In the genomic region with DNA sequence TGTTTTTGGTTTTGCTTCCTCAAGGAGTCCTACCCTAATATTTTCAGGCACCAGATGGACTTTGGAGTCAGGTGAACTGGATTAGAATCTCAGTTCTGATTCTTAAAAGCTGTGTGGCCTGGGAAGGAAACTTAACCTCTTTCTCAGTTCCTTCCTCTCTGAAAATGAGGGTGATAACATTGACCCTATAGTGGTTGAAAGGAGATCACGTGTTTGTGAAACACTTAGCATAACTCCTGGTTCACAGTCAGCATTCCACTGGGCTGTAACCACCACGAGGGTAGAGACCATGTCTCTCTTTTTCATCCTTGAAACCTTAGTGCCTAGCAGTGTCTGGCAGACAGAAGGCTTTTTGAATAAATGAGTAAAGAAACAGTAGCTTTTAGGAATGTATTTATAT, we compare ENCODE assay signal across 1 cellular context.
A peak's percentile ranks its signal among the peaks of the same experiment; 100 is the strongest.
TF ChIP-seq lines count a peak whose summit lies in the region.

No MANE protein-coding gene starts in this region.

TF ChIP-seq in K562, 482 proteins besides CTCF, POLR2A, EP300 and RAD21:
- TF ChIP-seq ZNF589 (CRISPR knock-in tag; IDR thresholded peaks at IDR 0.05; ENCODE audit: low read depth): no peak
- TF ChIP-seq POLR2B (IDR thresholded peaks at IDR 0.05; ENCODE audit: low read depth, partially characterized antibody): no peak
- no peak for TF ChIP-seq MXI1 (IDR thresholded peaks at IDR 0.05; ENCODE audit: low read depth, low read length)
- TF ChIP-seq HCFC1 (IDR thresholded peaks at IDR 0.05; ENCODE audit: low read depth, low read length): no peak
- TF ChIP-seq, protein P1, sequence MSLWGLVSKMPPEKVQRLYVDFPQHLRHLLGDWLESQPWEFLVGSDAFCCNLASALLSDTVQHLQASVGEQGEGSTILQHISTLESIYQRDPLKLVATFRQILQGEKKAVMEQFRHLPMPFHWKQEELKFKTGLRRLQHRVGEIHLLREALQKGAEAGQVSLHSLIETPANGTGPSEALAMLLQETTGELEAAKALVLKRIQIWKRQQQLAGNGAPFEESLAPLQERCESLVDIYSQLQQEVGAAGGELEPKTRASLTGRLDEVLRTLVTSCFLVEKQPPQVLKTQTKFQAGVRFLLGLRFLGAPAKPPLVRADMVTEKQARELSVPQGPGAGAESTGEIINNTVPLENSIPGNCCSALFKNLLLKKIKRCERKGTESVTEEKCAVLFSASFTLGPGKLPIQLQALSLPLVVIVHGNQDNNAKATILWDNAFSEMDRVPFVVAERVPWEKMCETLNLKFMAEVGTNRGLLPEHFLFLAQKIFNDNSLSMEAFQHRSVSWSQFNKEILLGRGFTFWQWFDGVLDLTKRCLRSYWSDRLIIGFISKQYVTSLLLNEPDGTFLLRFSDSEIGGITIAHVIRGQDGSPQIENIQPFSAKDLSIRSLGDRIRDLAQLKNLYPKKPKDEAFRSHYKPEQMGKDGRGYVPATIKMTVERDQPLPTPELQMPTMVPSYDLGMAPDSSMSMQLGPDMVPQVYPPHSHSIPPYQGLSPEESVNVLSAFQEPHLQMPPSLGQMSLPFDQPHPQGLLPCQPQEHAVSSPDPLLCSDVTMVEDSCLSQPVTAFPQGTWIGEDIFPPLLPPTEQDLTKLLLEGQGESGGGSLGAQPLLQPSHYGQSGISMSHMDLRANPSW (CRISPR knock-in tag; IDR thresholded peaks at IDR 0.05): no peak
- no peak for TF ChIP-seq ZNF77 (CRISPR knock-in tag; IDR thresholded peaks at IDR 0.05)
- TF ChIP-seq ELF2 (CRISPR knock-in tag; IDR thresholded peaks at IDR 0.05): no peak
- TF ChIP-seq TOE1 (IDR thresholded peaks at IDR 0.05; ENCODE audit: borderline replicate concordance): 0 out of 2 replicates have a peak, but pooled peaks have one; percentile 24
- no peak for TF ChIP-seq TOE1 (CRISPR knock-in tag; IDR thresholded peaks at IDR 0.05; ENCODE audit: borderline replicate concordance, low read depth)
- 0 out of 2 replicates have a peak, but pooled peaks have one; percentile 38 for TF ChIP-seq ZNF766 (CRISPR knock-in tag; conservative IDR thresholded peaks at IDR 0.05)
- TF ChIP-seq RHOXF2B (CRISPR knock-in tag; conservative IDR thresholded peaks at IDR 0.05): no peak
- TF ChIP-seq, protein P2, sequence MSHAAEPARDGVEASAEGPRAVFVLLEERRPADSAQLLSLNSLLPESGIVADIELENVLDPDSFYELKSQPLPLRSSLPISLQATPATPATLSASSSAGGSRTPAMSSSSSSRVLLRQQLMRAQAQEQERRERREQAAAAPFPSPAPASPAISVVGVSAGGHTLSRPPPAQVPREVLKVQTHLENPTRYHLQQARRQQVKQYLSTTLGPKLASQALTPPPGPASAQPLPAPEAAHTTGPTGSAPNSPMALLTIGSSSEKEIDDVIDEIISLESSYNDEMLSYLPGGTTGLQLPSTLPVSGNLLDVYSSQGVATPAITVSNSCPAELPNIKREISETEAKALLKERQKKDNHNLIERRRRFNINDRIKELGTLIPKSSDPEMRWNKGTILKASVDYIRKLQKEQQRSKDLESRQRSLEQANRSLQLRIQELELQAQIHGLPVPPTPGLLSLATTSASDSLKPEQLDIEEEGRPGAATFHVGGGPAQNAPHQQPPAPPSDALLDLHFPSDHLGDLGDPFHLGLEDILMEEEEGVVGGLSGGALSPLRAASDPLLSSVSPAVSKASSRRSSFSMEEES (CRISPR knock-in tag; IDR thresholded peaks at IDR 0.05): peak; percentile 58
- TF ChIP-seq, protein P3, sequence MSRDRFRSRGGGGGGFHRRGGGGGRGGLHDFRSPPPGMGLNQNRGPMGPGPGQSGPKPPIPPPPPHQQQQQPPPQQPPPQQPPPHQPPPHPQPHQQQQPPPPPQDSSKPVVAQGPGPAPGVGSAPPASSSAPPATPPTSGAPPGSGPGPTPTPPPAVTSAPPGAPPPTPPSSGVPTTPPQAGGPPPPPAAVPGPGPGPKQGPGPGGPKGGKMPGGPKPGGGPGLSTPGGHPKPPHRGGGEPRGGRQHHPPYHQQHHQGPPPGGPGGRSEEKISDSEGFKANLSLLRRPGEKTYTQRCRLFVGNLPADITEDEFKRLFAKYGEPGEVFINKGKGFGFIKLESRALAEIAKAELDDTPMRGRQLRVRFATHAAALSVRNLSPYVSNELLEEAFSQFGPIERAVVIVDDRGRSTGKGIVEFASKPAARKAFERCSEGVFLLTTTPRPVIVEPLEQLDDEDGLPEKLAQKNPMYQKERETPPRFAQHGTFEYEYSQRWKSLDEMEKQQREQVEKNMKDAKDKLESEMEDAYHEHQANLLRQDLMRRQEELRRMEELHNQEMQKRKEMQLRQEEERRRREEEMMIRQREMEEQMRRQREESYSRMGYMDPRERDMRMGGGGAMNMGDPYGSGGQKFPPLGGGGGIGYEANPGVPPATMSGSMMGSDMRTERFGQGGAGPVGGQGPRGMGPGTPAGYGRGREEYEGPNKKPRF (IDR thresholded peaks at IDR 0.05; ENCODE audit: low read depth, low read length): no peak
TF ChIP-seq in K562: peak in this region for 3.
